ENCODE assay signal across 16 cellular contexts in genomic region chr3:140529096-140529495, GRCh38.
DNase-seq lines count a peak whose midpoint lies in the region; FAIRE-seq and TF ChIP-seq lines count a peak whose summit lies in the region.
"Had no signal": no experiment of that assay in that cellular context is flagged by ENCODE, and none has a peak within 500 bp of the region (broad histone marks: within the 10 kb centered on the region; RNA-seq: fewer than 3 reads in every experiment).

No MANE protein-coding gene starts in this region.

- intact Hi-C loops in esophagus squamous epithelium (cut with DNase I), result no loop called here

- H3K9me3 ChIP-seq in mesodermal cell (ENCODE audit: control insufficient read depth, low read length) (no peaks in the 10 kb centered on the region), esophagus squamous epithelium (no peaks in the 10 kb centered on the region)

- peak; percentile 97 for FAIRE-seq in bronchial epithelial cell (lab: Jason Lieb, UNC)

- CTCF ChIA-PET in BJ (lab: Yijun Ruan, JAX), result interaction anchor here (0.5 kb wide), 1 partner anchor 24 kb away, joined by 5 read pairs; no protein-coding TSS in a partner anchor

- H3K4me3 Mint-ChIP-seq in nephron progenitor cell, result no peak overlapping the region
- H3K4me3 Mint-ChIP-seq: central memory CD8-positive, alpha-beta T cell; neural progenitor cell; stimulated activated effector memory CD8-positive, alpha-beta T cell treated with anti-CD3 and anti-CD28 coated beads, Interleukin-12 subunit alpha, Interleukin-12 subunit beta, amount 100 ng/mL, for 72 hours had no signal

- WGBS in mesodermal cell (ENCODE audit: insufficient coverage in 2 of 2), 2 experiments, result 56 to 76% methylated on average over 5 of the region's 5 CpGs
- 35 to 59% methylated on average over 2 to 5 of the region's 5 CpGs for WGBS in esophagus squamous epithelium, 2 donors

- no peak for TF ChIP-seq POLR2A in esophagus squamous epithelium (IDR thresholded peaks at IDR 0.05)

- H3K9me3 Mint-ChIP-seq in nephron progenitor cell, result peaks cover 21% of the 10 kb centered on the region
- H3K9me3 Mint-ChIP-seq: stimulated activated effector memory CD8-positive, alpha-beta T cell treated with anti-CD3 and anti-CD28 coated beads, Interleukin-12 subunit alpha, Interleukin-12 subunit beta, amount 100 ng/mL, for 72 hours had no signal

- H3K4me1 Mint-ChIP-seq in nephron progenitor cell, result no peaks in the 10 kb centered on the region
- H3K4me1 Mint-ChIP-seq: central memory CD8-positive, alpha-beta T cell; stimulated activated effector memory CD8-positive, alpha-beta T cell treated with anti-CD3 and anti-CD28 coated beads, Interleukin-12 subunit alpha, Interleukin-12 subunit beta, amount 100 ng/mL, for 72 hours had no signal

- no peaks in the 10 kb centered on the region for H3K27me3 ChIP-seq in BJ (ENCODE audit: control insufficient read depth, insufficient read depth, low read length)
- no peaks in the 10 kb centered on the region for H3K27me3 ChIP-seq in bronchial epithelial cell (ENCODE audit: control insufficient read depth, insufficient read depth, low read length)
- H3K27me3 ChIP-seq in esophagus squamous epithelium, result peaks cover 0 to under 1% (median 0%) of the 10 kb centered on the region in 4 donors
- H3K27me3 ChIP-seq: BLaER1 treated with 17β-estradiol and CSF1 and Interleukin-3, amounts not matched to agents 10 nM and 100 nM; neural progenitor cell had no signal

- peaks cover 9% of the 10 kb centered on the region for H3K27me3 Mint-ChIP-seq in nephron progenitor cell (ENCODE audit: low read depth, poor library complexity)

- no peak overlapping the region for H3K27ac Mint-ChIP-seq in nephron progenitor cell
- H3K27ac Mint-ChIP-seq: neural progenitor cell; stimulated activated effector memory CD8-positive, alpha-beta T cell treated with anti-CD3 and anti-CD28 coated beads, Interleukin-12 subunit alpha, Interleukin-12 subunit beta, amount 100 ng/mL, for 72 hours had no signal

- peak overlapping the region; percentile 30 for H3K27ac ChIP-seq in mesodermal cell (ENCODE audit: low read depth, low read length, severe bottlenecking)
- H3K27ac ChIP-seq in esophagus squamous epithelium, result no peak overlapping the region
- H3K27ac ChIP-seq: BLaER1 treated with 17β-estradiol and CSF1 and Interleukin-3, amounts not matched to agents 10 nM and 100 nM; neural progenitor cell had no signal

- no peak overlapping the region for H3K4me3 ChIP-seq in BJ (ENCODE audit: low read depth, low read length)
- no peak overlapping the region for H3K4me3 ChIP-seq in bronchial epithelial cell (ENCODE audit: low read depth, low read length)
- no peak overlapping the region for H3K4me3 ChIP-seq in mesodermal cell (ENCODE audit: extremely low read depth, insufficient read depth, low read length, poor library complexity, severe bottlenecking)
- no peak overlapping the region for H3K4me3 ChIP-seq in esophagus squamous epithelium
- H3K4me3 ChIP-seq: BLaER1 treated with 17β-estradiol and CSF1 and Interleukin-3, amounts not matched to agents 10 nM and 100 nM; neural progenitor cell had no signal

- H3K36me3 Mint-ChIP-seq in nephron progenitor cell (ENCODE audit: low read depth), result no peaks in the 10 kb centered on the region
- H3K36me3 Mint-ChIP-seq: neural progenitor cell; stimulated activated effector memory CD8-positive, alpha-beta T cell treated with anti-CD3 and anti-CD28 coated beads, Interleukin-12 subunit alpha, Interleukin-12 subunit beta, amount 100 ng/mL, for 72 hours had no signal

- no peaks in the 10 kb centered on the region for H3K4me1 ChIP-seq in mesodermal cell (ENCODE audit: control insufficient read depth, insufficient read depth, low read length, poor library complexity, severe bottlenecking)
- H3K4me1 ChIP-seq in esophagus squamous epithelium, result no peaks in the 10 kb centered on the region
- H3K4me1 ChIP-seq: BLaER1 treated with 17β-estradiol and CSF1 and Interleukin-3, amounts not matched to agents 10 nM and 100 nM; neural progenitor cell had no signal

- TF ChIP-seq CTCF in BJ (IDR thresholded peaks at IDR 0.05; ENCODE audit: insufficient read depth, low read depth, low read length) (no peak), bronchial epithelial cell (IDR thresholded peaks at IDR 0.05; ENCODE audit: insufficient read depth, low read length, severe bottlenecking) (no peak), nephron progenitor cell (IDR thresholded peaks at IDR 0.05) (no peak), esophagus squamous epithelium (IDR thresholded peaks at IDR 0.05) (no peak)

- POLR2A ChIA-PET in BJ (lab: Charles Lee), result no interaction called here

- H3K36me3 ChIP-seq in BJ (ENCODE audit: control insufficient read depth, insufficient read depth, low read length) (no peaks in the 10 kb centered on the region), bronchial epithelial cell (ENCODE audit: control insufficient read depth, insufficient read depth, low read length) (no peaks in the 10 kb centered on the region), mesodermal cell (ENCODE audit: control insufficient read depth, insufficient read depth, low read length) (no peaks in the 10 kb centered on the region), esophagus squamous epithelium (no peaks in the 10 kb centered on the region)
- H3K36me3 ChIP-seq: BLaER1 treated with 17β-estradiol and CSF1 and Interleukin-3, amounts not matched to agents 10 nM and 100 nM; neural progenitor cell had no signal

- peak; percentile 11 for DNase-seq in BJ (ENCODE audit: low read depth)
- DNase-seq in LoVo (ENCODE audit: low spot score), result peak; percentile 37
- peak; percentile 96 for DNase-seq in bronchial epithelial cell (ENCODE audit: low read depth)
- no peak for DNase-seq in nephron progenitor cell
- no peak for DNase-seq in esophagus squamous epithelium (lab: John Stamatoyannopoulos, UW)
- no peak for DNase-seq in NCI-H1417 treated with DMSO at 0.1 percent for 48 hours (lab: John Stamatoyannopoulos, UW)
- no peak for DNase-seq in nucleus accumbens (lab: John Stamatoyannopoulos, UW)
- DNase-seq: activated effector memory CD4-positive, alpha-beta T cell treated with anti-CD3 and anti-CD28 coated beads, Interleukin-2, amount 50 U/mL, for 16 hours; Kasumi-1; left colon; NCI-H2107 had no signal

Comparison
In these comparisons a context has a peak if more than half of its experiments do, and no peak if none do; other contexts are left out.
1. DNase-seq: peak in BJ (single experiment), LoVo (single experiment) and bronchial epithelial cell (single experiment); none in nephron progenitor cell (single experiment), esophagus squamous epithelium (single experiment), NCI-H1417 treated with DMSO at 0.1 percent for 48 hours (single experiment) and nucleus accumbens (0 of 56).